Comparison of ENCODE assay signal across 8 cellular contexts in genomic region chr22:17742528-17742902, GRCh38. TPM values are rescaled to one million over a fixed set of nuclear protein-coding genes. Genes with fewer than 3 reads are reported as not detected.
DNase-seq lines count a peak whose midpoint lies in the region; ATAC-seq, FAIRE-seq and TF ChIP-seq lines count a peak whose summit lies in the region.

No MANE protein-coding gene starts in this region.

- no peak overlapping the region for H4K8ac ChIP-seq in mesendoderm (ENCODE audit: low read depth, low read length)

- no peak overlapping the region for H4K5ac ChIP-seq in mesendoderm (ENCODE audit: low read length)

- H3K27ac Mint-ChIP-seq in HFFc6, result no peak overlapping the region
- no peak overlapping the region for H3K27ac Mint-ChIP-seq in activated CD8-positive, alpha-beta T cell treated with anti-CD3 and anti-CD28 coated beads for 36 hours

- no peaks in the 10 kb centered on the region for H3K9me3 Mint-ChIP-seq in HFFc6
- no peaks in the 10 kb centered on the region for H3K9me3 Mint-ChIP-seq in activated CD8-positive, alpha-beta T cell treated with anti-CD3 and anti-CD28 coated beads for 36 hours

- POLR2A ChIA-PET in activated CD8-positive, alpha-beta T cell treated with anti-CD3 and anti-CD28 coated beads for 36 hours (lab: Charles Lee), result interaction anchor here (0.7 to 1.0 kb wide), 3 partner anchors 15 to 37 kb away, joined by 3 to 4 read pairs (median 3); no protein-coding TSS in a partner anchor

- no peaks in the 10 kb centered on the region for H3K4me1 Mint-ChIP-seq in HFFc6 (ENCODE audit: low read depth)
- peaks cover 5% of the 10 kb centered on the region for H3K4me1 Mint-ChIP-seq in activated CD8-positive, alpha-beta T cell treated with anti-CD3 and anti-CD28 coated beads for 36 hours (ENCODE audit: low read depth)

- no peak overlapping the region for H2BK5ac ChIP-seq in mesendoderm (ENCODE audit: low read length)

- no peak overlapping the region for H3K27ac ChIP-seq in effector memory CD4-positive, alpha-beta T cell (ENCODE audit: insufficient read depth, low read length, poor library complexity, severe bottlenecking)
- no peak overlapping the region for H3K27ac ChIP-seq in mesendoderm (ENCODE audit: low read depth, low read length)

- no peak overlapping the region for H3K56ac ChIP-seq in mesendoderm (ENCODE audit: low read length)

- H3K23ac ChIP-seq in mesendoderm (ENCODE audit: low read length), result no peak overlapping the region

- H3K79me2 ChIP-seq in mesendoderm (ENCODE audit: control insufficient read depth, insufficient read depth, low read length), result no peaks in the 10 kb centered on the region

- no peak overlapping the region for H2BK120ac ChIP-seq in mesendoderm (ENCODE audit: low read depth, low read length)

- H3K36me3 Mint-ChIP-seq in HFFc6 (ENCODE audit: low read depth), result no peaks in the 10 kb centered on the region
- no peaks in the 10 kb centered on the region for H3K36me3 Mint-ChIP-seq in activated CD8-positive, alpha-beta T cell treated with anti-CD3 and anti-CD28 coated beads for 36 hours (ENCODE audit: low read depth)

- H3K79me1 ChIP-seq in mesendoderm (ENCODE audit: low read length), result no peaks in the 10 kb centered on the region

- WGBS in mesendoderm (ENCODE audit: extremely low coverage, insufficient coverage, low lambda C conversion rate), result no CpG with 5 or more reads among the region's 9 CpGs

- H3K4me3 Mint-ChIP-seq in HFFc6, result no peak overlapping the region
- H3K4me3 Mint-ChIP-seq in activated CD8-positive, alpha-beta T cell treated with anti-CD3 and anti-CD28 coated beads for 36 hours, result no peak overlapping the region

- H2BK15ac ChIP-seq in mesendoderm (replicated peaks; ENCODE audit: low read depth), result no peak overlapping the region

- no peak overlapping the region for H3K4me2 ChIP-seq in mesendoderm (ENCODE audit: low read length)

- FAIRE-seq in D721Med (lab: Jason Lieb, UNC), result no peak

- TF ChIP-seq CTCF in D721Med (IDR thresholded peaks at IDR 0.05; ENCODE audit: insufficient read depth, missing control alignments) (peak; percentile 83), HFFc6 (IDR thresholded peaks at IDR 0.05) (peak; percentile 86)
- peak; percentile 91 for TF ChIP-seq CTCF in activated CD8-positive, alpha-beta T cell treated with anti-CD3 and anti-CD28 coated beads for 36 hours (IDR thresholded peaks at IDR 0.05)

- no peaks in the 10 kb centered on the region for H3K4me1 ChIP-seq in effector memory CD4-positive, alpha-beta T cell (ENCODE audit: control insufficient read depth, insufficient read depth, low read length, poor library complexity, severe bottlenecking)
- no peaks in the 10 kb centered on the region for H3K4me1 ChIP-seq in mesendoderm (ENCODE audit: control insufficient read depth, low read depth, low read length)

- peak; percentile 97 for ATAC-seq in activated CD8-positive, alpha-beta T cell treated with anti-CD3 and anti-CD28 coated beads for 36 hours
- no peak for ATAC-seq in HG03469 (IDR thresholded peaks at IDR 0.05; ENCODE audit: unreplicated experiment)

- H3K9ac ChIP-seq in mesendoderm (ENCODE audit: low read length), result no peak overlapping the region

- no peak overlapping the region for H3K4ac ChIP-seq in mesendoderm (ENCODE audit: low read depth, low read length)

- no peak overlapping the region for H2AK5ac ChIP-seq in mesendoderm (ENCODE audit: low read length)

- H3K18ac ChIP-seq in mesendoderm (ENCODE audit: low read length), result no peak overlapping the region

- intact Hi-C loops in activated CD8-positive, alpha-beta T cell treated with anti-CD3 and anti-CD28 coated beads for 36 hours (cut with micrococcal nuclease), result no loop called here

- H3K27me3 ChIP-seq in effector memory CD4-positive, alpha-beta T cell (replicated peaks; ENCODE audit: control insufficient read depth, insufficient read depth, low read length, poor library complexity, severe bottlenecking), result no peaks in the 10 kb centered on the region
- H3K27me3 ChIP-seq in mesendoderm (ENCODE audit: insufficient read depth, low read length, poor library complexity), result no peaks in the 10 kb centered on the region

- H3K36me3 ChIP-seq in effector memory CD4-positive, alpha-beta T cell (ENCODE audit: control insufficient read depth, insufficient read depth, low read length), result peaks cover 34% of the 10 kb centered on the region
- peaks cover 2% of the 10 kb centered on the region for H3K36me3 ChIP-seq in mesendoderm (ENCODE audit: control insufficient read depth, insufficient read depth, low read length)

- no peak overlapping the region for H3K4me3 ChIP-seq in effector memory CD4-positive, alpha-beta T cell (ENCODE audit: insufficient read depth, low read depth, low read length, poor library complexity, severe bottlenecking)
- no peak overlapping the region for H3K4me3 ChIP-seq in mesendoderm (ENCODE audit: low read length)

- DNase-seq in D721Med (ENCODE audit: insufficient read length, low spot score) (peak; percentile 95), HFFc6 (peak; percentile 43), NCI-H460 (ENCODE audit: extremely low read depth, low read depth) (peak; percentile 56), mesendoderm (peak; percentile 93)
- peak; percentile 80 for DNase-seq in activated CD8-positive, alpha-beta T cell treated with anti-CD3 and anti-CD28 coated beads for 36 hours
- peak; percentile 32 to 48 (median 47) for DNase-seq in effector memory CD4-positive, alpha-beta T cell
- DNase-seq in stimulated activated CD8-positive, alpha-beta memory T cell treated with anti-CD3 and anti-CD28 coated beads, Interleukin-4, amount 100 ng/mL, for 48 hours, result peak; percentile 85

- CTCF ChIA-PET in activated CD8-positive, alpha-beta T cell treated with anti-CD3 and anti-CD28 coated beads for 36 hours (lab: Charles Lee), result interaction anchor here (0.7 to 9.7 kb wide), 25 partner anchors 9 to 333 kb away, joined by 3 to 137 read pairs (median 6); partner anchors contain the start of gene BID

- no peaks in the 10 kb centered on the region for H3K27me3 Mint-ChIP-seq in HFFc6 (ENCODE audit: insufficient read depth)
- H3K27me3 Mint-ChIP-seq in activated CD8-positive, alpha-beta T cell treated with anti-CD3 and anti-CD28 coated beads for 36 hours, result no peaks in the 10 kb centered on the region

- H3K9me3 ChIP-seq in effector memory CD4-positive, alpha-beta T cell (ENCODE audit: control insufficient read depth, low read length), result no peaks in the 10 kb centered on the region

RNA-seq across cellular contexts. Expression of gene BID, which starts 31.8 kb away (rescaled TPM):
- 10 to 100 TPM; 48.7 to 61.0 (median 50.6) TPM for total RNA-seq in HFFc6 (2021; fragmentation: NEBNext Ultra II Directional; extraction: Animal tissue kit (Norgen Biotek cat#: 25700))
- total RNA-seq in NCI-H460 (2014; rRNA removed; shearing (Covaris generic)), result 50.2 and 58.4 TPM in 2 replicates
- polyA plus RNA-seq in NCI-H460 (2014; cell fraction: nucleus; rRNA removed), result 51.1 and 57.1 TPM in 2 replicates
- total RNA-seq in activated CD8-positive, alpha-beta T cell treated with anti-CD3 and anti-CD28 coated beads for 36 hours, result 10 to 100 TPM; 16.3 to 19.9 TPM
- 59.6 TPM for polyA plus RNA-seq in mesendoderm (2013, experiment 1 of 2)
- 60.0 TPM for polyA plus RNA-seq in mesendoderm (2013, experiment 2 of 2)

Comparison
In these comparisons a context has a peak if more than half of its experiments do, and no peak if none do; other contexts are left out.
1. DNase-seq: peak in every context shown above with its lines; median percentile 95 in D721Med; 93 in mesendoderm; 85 in stimulated activated CD8-positive, alpha-beta memory T cell treated with anti-CD3 and anti-CD28 coated beads, Interleukin-4, amount 100 ng/mL, for 48 hours; 80 in activated CD8-positive, alpha-beta T cell treated with anti-CD3 and anti-CD28 coated beads for 36 hours; 56 in NCI-H460; 47 in effector memory CD4-positive, alpha-beta T cell; 43 in HFFc6.